In genomic region chrX:29434939-29435338, GRCh38 we compare ENCODE assay signal across 25 cellular contexts.
"Had no signal": no experiment of that assay in that cellular context is flagged by ENCODE, and none has a peak within 500 bp of the region (broad histone marks: within the 10 kb centered on the region; RNA-seq: fewer than 3 reads in every experiment).

No MANE protein-coding gene starts in this region.

- H3K27ac Mint-ChIP-seq: mesothelial cell of epicardium; naive B cell; naive thymus-derived CD8-positive, alpha-beta T cell had no signal

- H3K36me3 ChIP-seq: esophagus muscularis mucosa, gastroesophageal sphincter, heart left ventricle, left ventricle myocardium inferior, lower lobe of right lung had no signal

- H3K4me1 ChIP-seq: esophagus muscularis mucosa, gastroesophageal sphincter, heart left ventricle, left ventricle myocardium inferior, lower lobe of right lung had no signal

- H3K4me3 Mint-ChIP-seq: immature natural killer cell; mesothelial cell of epicardium; naive B cell; naive thymus-derived CD8-positive, alpha-beta T cell had no signal

- H3K27me3 ChIP-seq: esophagus muscularis mucosa, foreskin keratinocyte, gastroesophageal sphincter, heart left ventricle, hepatocyte had no signal

- H3K4me3 ChIP-seq: coronary artery, dorsolateral prefrontal cortex, esophagus muscularis mucosa, gastroesophageal sphincter, heart left ventricle, hepatocyte, left ventricle myocardium inferior, lower lobe of right lung, mucosa of descending colon had no signal

- H3K79me2 ChIP-seq: hepatocyte had no signal

- H3K9me3 ChIP-seq: gastroesophageal sphincter, lower lobe of right lung, mucosa of descending colon had no signal

- H3K27me3 Mint-ChIP-seq: naive B cell; naive thymus-derived CD8-positive, alpha-beta T cell had no signal

- H3K4me1 Mint-ChIP-seq: immature natural killer cell; naive B cell; naive thymus-derived CD8-positive, alpha-beta T cell had no signal

- H2AFZ ChIP-seq: hepatocyte had no signal

- H3K27ac ChIP-seq: coronary artery, dorsolateral prefrontal cortex, esophagus muscularis mucosa, foreskin keratinocyte, gastroesophageal sphincter, heart left ventricle, hepatocyte, left ventricle myocardium inferior, lower lobe of right lung had no signal

- H3K4me2 ChIP-seq: hepatocyte had no signal

- DNase-seq: dermis blood vessel endothelial cell; dorsolateral prefrontal cortex; effector CD4-positive, alpha-beta T cell; effector memory CD4-positive, alpha-beta T cell; heart left ventricle; hypothalamus; immature natural killer cell; islet precursor cell; kidney; kidney glomerular epithelial cell; left colon; left ventricle myocardium inferior; lower lobe of right lung; mucosa of descending colon; naive B cell; naive thymus-derived CD8-positive, alpha-beta T cell had no signal

- FAIRE-seq: colon, frontal cortex, kidney had no signal

- H3K36me3 Mint-ChIP-seq: immature natural killer cell, mesothelial cell of epicardium, naive B cell had no signal

- ATAC-seq: foreskin keratinocyte; gastroesophageal sphincter; heart left ventricle; left colon; left lobe of liver; lower lobe of right lung; mucosa of descending colon; naive thymus-derived CD8-positive, alpha-beta T cell had no signal
